ENCODE assay signal across 21 cellular contexts in genomic region chr2:20622296-20622686, GRCh38. TPM values are rescaled to one million over a fixed set of nuclear protein-coding genes. Genes with fewer than 3 reads are reported as not detected.
DNase-seq lines count a peak whose midpoint lies in the region; ATAC-seq and TF ChIP-seq lines count a peak whose summit lies in the region.
"Had no signal": no experiment of that assay in that cellular context is flagged by ENCODE, and none has a peak within 500 bp of the region (broad histone marks: within the 10 kb centered on the region; RNA-seq: fewer than 3 reads in every experiment).

No MANE protein-coding gene starts in this region.

- peaks cover 43 to 56% of the 10 kb centered on the region in 2 donors for H3K36me3 ChIP-seq in ascending aorta
- no peaks in the 10 kb centered on the region for H3K36me3 ChIP-seq in cardiac muscle cell
- peaks cover 44% of the 10 kb centered on the region for H3K36me3 ChIP-seq in thoracic aorta
- H3K36me3 ChIP-seq: colonic mucosa had no signal

- TF ChIP-seq CTCF in ascending aorta (IDR thresholded peaks at IDR 0.05) (no peak), cardiac muscle cell (IDR thresholded peaks at IDR 0.05; ENCODE audit: low read depth, low read length) (no peak), thoracic aorta (IDR thresholded peaks at IDR 0.05) (no peak)

- ATAC-seq in thoracic aorta (ENCODE audit: insufficient number of reproducible peaks, low FRiP score, low read depth) = no peak
- ATAC-seq: activated CD8-positive, alpha-beta memory T cell treated with anti-CD3 and anti-CD28 coated beads, Interleukin-2, amount 10 ng/mL, durations not matched to agents 7 days and 5 days; activated naive CD8-positive, alpha-beta T cell treated with anti-CD3 and anti-CD28 coated beads, Interleukin-2, amount 50 U/mL, for 24 hours; PC-3 had no signal

- no peaks in the 10 kb centered on the region for H3K9me3 ChIP-seq in ascending aorta
- no peaks in the 10 kb centered on the region for H3K9me3 ChIP-seq in cardiac muscle cell (ENCODE audit: low read depth)
- H3K9me3 ChIP-seq in thoracic aorta = no peaks in the 10 kb centered on the region
- H3K9me3 ChIP-seq: colonic mucosa, vagina had no signal

- intact Hi-C loops in ascending aorta (cut with DNase I) = no loop called here

- H3K27me3 ChIP-seq in ascending aorta = no peaks in the 10 kb centered on the region
- H3K27me3 ChIP-seq in cardiac muscle cell = no peaks in the 10 kb centered on the region
- no peaks in the 10 kb centered on the region for H3K27me3 ChIP-seq in thoracic aorta (replicated peaks; ENCODE audit: insufficient read depth)
- H3K27me3 ChIP-seq: colonic mucosa, vagina had no signal

- H3K27ac ChIP-seq in ascending aorta (peak overlapping the region; percentile 97 to 98), cardiac muscle cell (peak overlapping the region; percentile 54), thoracic aorta (peak overlapping the region; percentile 99)
- H3K27ac ChIP-seq: colonic mucosa, HL-60 had no signal

- DNase-seq in ascending aorta (ENCODE audit: low spot score in 2 of 2) = peak; percentile 4 to 44
- no peak for DNase-seq in cardiac muscle cell (ENCODE audit: low read depth in 1 of 2, low spot score in 1 of 2)
- DNase-seq in mesenteric fat pad (ENCODE audit: low spot score) = peak; percentile 68
- DNase-seq in thoracic aorta (ENCODE audit: low spot score) = no peak
- DNase-seq in stimulated activated CD4-positive, alpha-beta T cell treated with anti-CD3 and anti-CD28 coated beads, Interleukin-2, amount 100 ng/mL, for 48 hours = no peak
- no peak for DNase-seq in kidney glomerular epithelial cell (lab: John Stamatoyannopoulos, UW)
- DNase-seq in activated CD8-positive, alpha-beta memory T cell treated with anti-CD3 and anti-CD28 coated beads for 24 hours = no peak
- DNase-seq: activated CD4-positive, alpha-beta T cell treated with anti-CD3 and anti-CD28 coated beads for 48 hours; activated CD8-positive, alpha-beta memory T cell treated with anti-CD3 and anti-CD28 coated beads, Interleukin-2, amount 10 ng/mL, durations not matched to agents 7 days and 5 days; activated naive CD8-positive, alpha-beta T cell treated with anti-CD3 and anti-CD28 coated beads, Interleukin-2, amount 50 U/mL, for 24 hours; CD4-positive, alpha-beta memory T cell; colonic mucosa; NCI-H1092; NCI-H187 treated with DMSO at 0.1 percent for 48 hours; NCI-H226; NCI-H748 treated with DMSO at 0.1 percent for 48 hours; PC-3; SIG-M5 had no signal

- no peak overlapping the region for H3K4me3 ChIP-seq in ascending aorta
- no peak overlapping the region for H3K4me3 ChIP-seq in cardiac muscle cell
- no peak overlapping the region for H3K4me3 ChIP-seq in thoracic aorta
- H3K4me3 ChIP-seq: colonic mucosa, vagina had no signal

- H3K4me1 ChIP-seq in ascending aorta (peaks cover 24 to 38% of the 10 kb centered on the region in 2 donors), cardiac muscle cell (ENCODE audit: low read depth) (peaks cover 31% of the 10 kb centered on the region), thoracic aorta (ENCODE audit: control insufficient read depth in 1 of 2, low read depth in 2 of 2) (peaks cover 22 to 51% of the 10 kb centered on the region in 2 donors)
- H3K4me1 ChIP-seq: colonic mucosa had no signal

RNA-seq across cellular contexts. Expression of gene HS1BP3, which starts 28.6 kb away (rescaled TPM):
- total RNA-seq in ascending aorta (40.0 TPM), cardiac muscle cell (18.3 and 20.3 TPM in 2 replicates), mesenteric fat pad (28.8 TPM), thoracic aorta (10 to 100 TPM; 40.7 to 65.8 TPM)
- polyA plus RNA-seq in cardiac muscle cell = 12.0 and 13.5 TPM in 2 replicates

RNA-seq across cellular contexts. Expression of gene GDF7, which starts 44.7 kb away (rescaled TPM):
- total RNA-seq in ascending aorta (11.6 TPM), cardiac muscle cell (0.14 and 0.15 TPM in 2 replicates), mesenteric fat pad (1.2 TPM), thoracic aorta (10 to 100 TPM; 39.7 to 40.7 TPM)
- 0.05 and 0.09 TPM in 2 replicates for polyA plus RNA-seq in cardiac muscle cell
- total RNA-seq: activated CD8-positive, alpha-beta memory T cell treated with anti-CD3 and anti-CD28 coated beads, Interleukin-2, amount 10 ng/mL, durations not matched to agents 7 days and 5 days; T-helper 1 cell treated with Interleukin-12 subunit alpha and Interleukin-12 subunit beta and Interleukin-4 antibody, amounts not matched to agents 30 ng/mL and 1 ng/mL, for 36 hours had no signal

Comparison
In these comparisons a context has a peak if more than half of its experiments do, and no peak if none do; other contexts are left out.
1. DNase-seq: peak in ascending aorta (2 of 2) and mesenteric fat pad (single experiment); none in cardiac muscle cell (0 of 2), thoracic aorta (single experiment), stimulated activated CD4-positive, alpha-beta T cell treated with anti-CD3 and anti-CD28 coated beads, Interleukin-2, amount 100 ng/mL, for 48 hours (0 of 2), kidney glomerular epithelial cell (single experiment) and activated CD8-positive, alpha-beta memory T cell treated with anti-CD3 and anti-CD28 coated beads for 24 hours (single experiment).
2. Peak in every context shown above with its lines, with median percentiles within 50 percentile points of each other: H3K27ac ChIP-seq.